In the genomic region with DNA sequence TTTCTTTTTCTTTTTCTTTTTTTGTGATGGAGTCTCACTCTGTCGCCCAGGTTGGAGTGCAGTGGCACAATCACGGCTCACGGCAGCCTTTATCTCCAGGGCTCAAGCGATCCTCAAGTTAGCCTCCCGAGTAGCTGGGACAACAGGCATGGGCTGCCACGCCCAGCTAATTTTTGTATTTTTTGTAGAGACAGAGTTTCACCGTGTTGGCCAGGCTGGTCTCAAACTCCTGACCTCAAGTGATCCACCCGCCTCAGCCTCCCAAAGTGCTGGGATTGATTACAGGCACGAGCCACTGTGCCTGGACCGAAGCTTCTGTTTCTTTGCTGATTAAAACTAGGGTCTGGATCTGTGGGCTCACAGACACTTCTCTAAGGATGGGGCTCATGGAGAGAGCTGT, we compare ENCODE assay signal across 3 cellular contexts. TPM values are rescaled to one million over a fixed set of nuclear protein-coding genes. Genes with fewer than 3 reads are reported as not detected.
"Had no signal": no experiment of that assay in that cellular context is flagged by ENCODE, and none has a peak within 500 bp of the region (broad histone marks: within the 10 kb centered on the region; RNA-seq: fewer than 3 reads in every experiment).

No MANE protein-coding gene starts in this region.

RNA-seq across cellular contexts. Expression of a gene that starts 37.8 kb away (rescaled TPM):
- total RNA-seq: bronchial epithelial cell, chondrocyte, lung microvascular endothelial cell had no signal
